8 cellular contexts compared by ENCODE assay signal in genomic region chr19:18543814-18544475, GRCh38. TPM values are rescaled to one million over a fixed set of nuclear protein-coding genes. Genes with fewer than 3 reads are reported as not detected.
DNase-seq lines count a peak whose midpoint lies in the region; ATAC-seq and TF ChIP-seq lines count a peak whose summit lies in the region.

No MANE protein-coding gene starts in this region.

- H3K4me2 ChIP-seq in trophoblast cell (ENCODE audit: low read length), result peak overlapping the region; percentile 94

- peak overlapping the region; percentile 71 for H3K14ac ChIP-seq in trophoblast cell (ENCODE audit: low read length)

- ATAC-seq in GM19452 (IDR thresholded peaks at IDR 0.05; ENCODE audit: unreplicated experiment) (peak; percentile 47), aorta (ENCODE audit: low FRiP score) (peak; percentile 62)

- peaks cover 10% of the 10 kb centered on the region for H3K79me1 ChIP-seq in trophoblast cell (ENCODE audit: low read length)

- no peak overlapping the region for H2BK12ac ChIP-seq in trophoblast cell (ENCODE audit: low read length)

- no CpG with 5 or more reads among the region's 12 CpGs for WGBS in trophoblast cell (ENCODE audit: extremely low coverage, insufficient coverage, insufficient read length)
- WGBS in aorta, 2 donors, result 17 to 18% methylated on average over 9 to 12 of the region's 12 CpGs

- peak overlapping the region; percentile 77 for H4K91ac ChIP-seq in trophoblast cell (ENCODE audit: low read depth, low read length)

- H3K4me3 ChIP-seq in trophoblast cell (ENCODE audit: low read depth, low read length) (peak overlapping the region; percentile 63), aorta (ENCODE audit: low read length in 2 of 2) (peak overlapping the region; percentile 97 to 99)

- peaks cover 20 to 21% of the 10 kb centered on the region in 2 experiments for H3K36me3 ChIP-seq in trophoblast cell (ENCODE audit: control insufficient read depth in 1 of 2, insufficient read depth in 2 of 2, low read length in 2 of 2)
- H3K36me3 ChIP-seq in aorta (ENCODE audit: control insufficient read depth in 1 of 2, insufficient read depth in 2 of 2, low read length in 1 of 2), result no peaks in the 10 kb centered on the region

- H3K27me3 ChIP-seq in trophoblast cell (ENCODE audit: insufficient read depth, low read length), result no peaks in the 10 kb centered on the region
- no peaks in the 10 kb centered on the region for H3K27me3 ChIP-seq in aorta (ENCODE audit: control insufficient read depth in 1 of 2, insufficient read depth in 2 of 2, low read length in 1 of 2)

- H4K8ac ChIP-seq in trophoblast cell (ENCODE audit: low read depth, low read length), result peak overlapping the region; percentile 89

- H3K4me3 Mint-ChIP-seq in activated T-helper 2 cell treated with anti-CD3 and anti-CD28 coated beads, Interferon-gamma antibody, Interleukin-2, Interleukin-4, amounts not matched to agents 10 μg/mL and 5 μg/mL and 100 μg/mL, durations not matched to agents 14 hours and 24 hours and 36 hours (ENCODE audit: low read depth), result peak overlapping the region; percentile 95
- H3K4me3 Mint-ChIP-seq in glutamatergic neuron (ENCODE audit: unreplicated experiment), result peak overlapping the region; percentile 79

- H3K79me2 ChIP-seq in trophoblast cell (ENCODE audit: control insufficient read depth, insufficient read depth, low read length, poor library complexity), result peaks cover 8% of the 10 kb centered on the region

- peak overlapping the region; percentile 32 for H2AFZ ChIP-seq in trophoblast cell (ENCODE audit: insufficient read depth, low read length, poor library complexity)

- H3K4ac ChIP-seq in trophoblast cell (ENCODE audit: low read depth, low read length), result peak overlapping the region; percentile 55

- H3K27me3 Mint-ChIP-seq in activated T-helper 2 cell treated with anti-CD3 and anti-CD28 coated beads, Interferon-gamma antibody, Interleukin-2, Interleukin-4, amounts not matched to agents 10 μg/mL and 5 μg/mL and 100 μg/mL, durations not matched to agents 14 hours and 24 hours and 36 hours (ENCODE audit: low read depth), result peaks cover 1% of the 10 kb centered on the region
- H3K27me3 Mint-ChIP-seq in glutamatergic neuron (ENCODE audit: unreplicated experiment), result peaks cover 6% of the 10 kb centered on the region

- DNase-seq in COR-L47 (lab: John Stamatoyannopoulos, UW) (peak; percentile 6), HPDE6-E6E7 (ENCODE audit: extremely low spot score) (peak; percentile 62), RPMI7951 (ENCODE audit: low read depth) (peak; percentile 78), glutamatergic neuron (no peak), trophoblast cell (peak; percentile 79), aorta (peak in 1 of 2 donors; percentile 79)
- peak; percentile 80 for DNase-seq in activated T-helper 2 cell treated with anti-CD3 and anti-CD28 coated beads, Interferon-gamma antibody, Interleukin-2, Interleukin-4, amounts not matched to agents 10 μg/mL and 5 μg/mL and 100 μg/mL, durations not matched to agents 14 hours and 24 hours and 36 hours (ENCODE audit: low spot score)

- H3K18ac ChIP-seq in trophoblast cell (ENCODE audit: low read length), result peak overlapping the region; percentile 22

- intact Hi-C loops in activated T-helper 2 cell treated with anti-CD3 and anti-CD28 coated beads, Interferon-gamma antibody, Interleukin-2, Interleukin-4, amounts not matched to agents 10 μg/mL and 5 μg/mL and 100 μg/mL, durations not matched to agents 14 hours and 24 hours and 36 hours (cut with micrococcal nuclease), result loop anchor here (1.0 to 2.0 kb wide), 4 partner anchors 13 to 45 kb away; partner anchors contain the start of genes ELL, KXD1, REX1BD and UBA52
- intact Hi-C loops in aorta (cut with DNase I), result loop anchor here in 1 of 2 donors (1.0 kb wide), 1 partner anchor 12 kb away; no protein-coding TSS in a partner anchor

- peak overlapping the region; percentile 99 for H3K27ac Mint-ChIP-seq in activated T-helper 2 cell treated with anti-CD3 and anti-CD28 coated beads, Interferon-gamma antibody, Interleukin-2, Interleukin-4, amounts not matched to agents 10 μg/mL and 5 μg/mL and 100 μg/mL, durations not matched to agents 14 hours and 24 hours and 36 hours
- peak overlapping the region; percentile 85 for H3K27ac Mint-ChIP-seq in glutamatergic neuron (ENCODE audit: unreplicated experiment)

- no peaks in the 10 kb centered on the region for H3K9me3 Mint-ChIP-seq in activated T-helper 2 cell treated with anti-CD3 and anti-CD28 coated beads, Interferon-gamma antibody, Interleukin-2, Interleukin-4, amounts not matched to agents 10 μg/mL and 5 μg/mL and 100 μg/mL, durations not matched to agents 14 hours and 24 hours and 36 hours
- H3K9me3 Mint-ChIP-seq in glutamatergic neuron (ENCODE audit: unreplicated experiment), result peaks cover 2% of the 10 kb centered on the region

- H3K27ac ChIP-seq in trophoblast cell (ENCODE audit: low read depth, low read length) (peak overlapping the region; percentile 57), aorta (ENCODE audit: low read depth in 1 of 2, low read length in 2 of 2) (no peak overlapping the region)

- H3K36me3 Mint-ChIP-seq in activated T-helper 2 cell treated with anti-CD3 and anti-CD28 coated beads, Interferon-gamma antibody, Interleukin-2, Interleukin-4, amounts not matched to agents 10 μg/mL and 5 μg/mL and 100 μg/mL, durations not matched to agents 14 hours and 24 hours and 36 hours (ENCODE audit: low read depth), result peaks cover 23% of the 10 kb centered on the region
- no peaks in the 10 kb centered on the region for H3K36me3 Mint-ChIP-seq in glutamatergic neuron (ENCODE audit: unreplicated experiment)

- H4K12ac ChIP-seq in trophoblast cell (ENCODE audit: low read depth, low read length), result peak overlapping the region; percentile 77

- H3K4me1 ChIP-seq in trophoblast cell (ENCODE audit: control insufficient read depth in 1 of 2, insufficient read depth in 2 of 2, low read length in 2 of 2) (peaks cover 6 to 11% of the 10 kb centered on the region in 2 experiments), aorta (ENCODE audit: control insufficient read depth in 1 of 2, insufficient read depth in 2 of 2, low read length in 2 of 2) (no peaks in the 10 kb centered on the region)

- peak overlapping the region; percentile 55 for H2BK120ac ChIP-seq in trophoblast cell (ENCODE audit: insufficient read depth, low read length, poor library complexity)

- H3K9me3 ChIP-seq in trophoblast cell (ENCODE audit: insufficient read depth, low read depth, low read length) (no peaks in the 10 kb centered on the region), aorta (ENCODE audit: control insufficient read depth, low read length) (no peaks in the 10 kb centered on the region)

- peak overlapping the region; percentile 79 for H3K9ac ChIP-seq in trophoblast cell (ENCODE audit: low read length)

- H3K4me1 Mint-ChIP-seq in activated T-helper 2 cell treated with anti-CD3 and anti-CD28 coated beads, Interferon-gamma antibody, Interleukin-2, Interleukin-4, amounts not matched to agents 10 μg/mL and 5 μg/mL and 100 μg/mL, durations not matched to agents 14 hours and 24 hours and 36 hours (ENCODE audit: low read depth), result peaks cover 14% of the 10 kb centered on the region
- H3K4me1 Mint-ChIP-seq in glutamatergic neuron (ENCODE audit: low read depth, unreplicated experiment), result no peaks in the 10 kb centered on the region

- peak overlapping the region; percentile 25 for H2BK5ac ChIP-seq in trophoblast cell (ENCODE audit: low read depth, low read length, poor library complexity)

- TF ChIP-seq CTCF in glutamatergic neuron (IDR thresholded peaks at IDR 0.05; ENCODE audit: partially characterized antibody, unreplicated experiment), result no peak

- no peak overlapping the region for H3K23ac ChIP-seq in trophoblast cell (ENCODE audit: low read length)

- H2AK5ac ChIP-seq in trophoblast cell (ENCODE audit: low read length), result peak overlapping the region; percentile 11

RNA-seq across cellular contexts. Expression of gene FKBP8, which starts 0.6 kb away (rescaled TPM):
- 172 and 199 TPM in 2 replicates for total RNA-seq in RPMI7951 (2014; rRNA removed; shearing (Covaris generic))
- total RNA-seq in activated T-helper 2 cell treated with anti-CD3 and anti-CD28 coated beads, Interferon-gamma antibody, Interleukin-2, Interleukin-4, amounts not matched to agents 10 μg/mL and 5 μg/mL and 100 μg/mL, durations not matched to agents 14 hours and 24 hours and 36 hours, result 196 and 201 TPM in 2 replicates
- 203 TPM for total RNA-seq in glutamatergic neuron (ENCODE audit: unreplicated experiment)
- 152 and 154 TPM in 2 replicates for polyA plus RNA-seq in trophoblast cell (2013)
- 100 to 1,000 TPM; 225 to 239 TPM for total RNA-seq in aorta
- polyA plus RNA-seq in aorta, result 100 to 1,000 TPM; 255 to 362 TPM

RNA-seq across cellular contexts. Expression of gene KXD1, which starts 13.7 kb away (rescaled TPM):
- total RNA-seq in RPMI7951 (2014; rRNA removed; shearing (Covaris generic)), result 159 TPM in 2 replicates
- 132 and 141 TPM in 2 replicates for total RNA-seq in activated T-helper 2 cell treated with anti-CD3 and anti-CD28 coated beads, Interferon-gamma antibody, Interleukin-2, Interleukin-4, amounts not matched to agents 10 μg/mL and 5 μg/mL and 100 μg/mL, durations not matched to agents 14 hours and 24 hours and 36 hours
- total RNA-seq in glutamatergic neuron (ENCODE audit: unreplicated experiment) (71.3 TPM), aorta (10 to 100 TPM; 85.4 to 92.4 TPM)
- polyA plus RNA-seq in trophoblast cell (2013), result 112 and 120 TPM in 2 replicates
- polyA plus RNA-seq in aorta, result 100 to 1,000 TPM in 1 of 2 donors, 10 to 100 TPM in 1; 85.6 to 128 TPM

RNA-seq across cellular contexts. Expression of gene ELL, which starts 22.1 kb away (rescaled TPM):
- total RNA-seq in RPMI7951 (2014; rRNA removed; shearing (Covaris generic)), result 6.5 and 7.2 TPM in 2 replicates
- total RNA-seq in activated T-helper 2 cell treated with anti-CD3 and anti-CD28 coated beads, Interferon-gamma antibody, Interleukin-2, Interleukin-4, amounts not matched to agents 10 μg/mL and 5 μg/mL and 100 μg/mL, durations not matched to agents 14 hours and 24 hours and 36 hours, result 27.0 and 27.5 TPM in 2 replicates
- total RNA-seq in glutamatergic neuron (ENCODE audit: unreplicated experiment), result 11.6 TPM
- 26.7 and 26.8 TPM in 2 replicates for polyA plus RNA-seq in trophoblast cell (2013)
- total RNA-seq in aorta, result 10 to 100 TPM; 30.0 to 37.9 TPM
- 10 to 100 TPM in 1 of 2 donors, 1 to 10 TPM in 1; 7.3 to 13.1 TPM for polyA plus RNA-seq in aorta

RNA-seq across cellular contexts. Expression of gene UBA52, which starts 27.7 kb away (rescaled TPM):
- total RNA-seq in RPMI7951 (2014; rRNA removed; shearing (Covaris generic)), result 1,359 and 2,003 TPM in 2 replicates
- 1,564 and 1,579 TPM in 2 replicates for total RNA-seq in activated T-helper 2 cell treated with anti-CD3 and anti-CD28 coated beads, Interferon-gamma antibody, Interleukin-2, Interleukin-4, amounts not matched to agents 10 μg/mL and 5 μg/mL and 100 μg/mL, durations not matched to agents 14 hours and 24 hours and 36 hours
- total RNA-seq in glutamatergic neuron (ENCODE audit: unreplicated experiment) (826 TPM), aorta (100 to 1,000 TPM; 750 to 787 TPM)
- 1,411 and 1,415 TPM in 2 replicates for polyA plus RNA-seq in trophoblast cell (2013)
- 1,000 to 10,000 TPM; 1,225 to 1,252 TPM for polyA plus RNA-seq in aorta

RNA-seq across cellular contexts. Expression of gene REX1BD, which starts 44.7 kb away (rescaled TPM):
- total RNA-seq in RPMI7951 (2014; rRNA removed; shearing (Covaris generic)), result 84.0 and 117 TPM in 2 replicates
- total RNA-seq in activated T-helper 2 cell treated with anti-CD3 and anti-CD28 coated beads, Interferon-gamma antibody, Interleukin-2, Interleukin-4, amounts not matched to agents 10 μg/mL and 5 μg/mL and 100 μg/mL, durations not matched to agents 14 hours and 24 hours and 36 hours, result 122 and 132 TPM in 2 replicates
- total RNA-seq in glutamatergic neuron (ENCODE audit: unreplicated experiment), result 54.3 TPM
- 64.9 and 69.3 TPM in 2 replicates for polyA plus RNA-seq in trophoblast cell (2013)
- total RNA-seq in aorta, result 10 to 100 TPM; 33.3 to 67.1 TPM
- polyA plus RNA-seq in aorta, result 100 to 1,000 TPM in 1 of 2 donors, 10 to 100 TPM in 1; 22.9 to 192 TPM
